25 cellular contexts compared by ENCODE assay signal in the genomic region with DNA sequence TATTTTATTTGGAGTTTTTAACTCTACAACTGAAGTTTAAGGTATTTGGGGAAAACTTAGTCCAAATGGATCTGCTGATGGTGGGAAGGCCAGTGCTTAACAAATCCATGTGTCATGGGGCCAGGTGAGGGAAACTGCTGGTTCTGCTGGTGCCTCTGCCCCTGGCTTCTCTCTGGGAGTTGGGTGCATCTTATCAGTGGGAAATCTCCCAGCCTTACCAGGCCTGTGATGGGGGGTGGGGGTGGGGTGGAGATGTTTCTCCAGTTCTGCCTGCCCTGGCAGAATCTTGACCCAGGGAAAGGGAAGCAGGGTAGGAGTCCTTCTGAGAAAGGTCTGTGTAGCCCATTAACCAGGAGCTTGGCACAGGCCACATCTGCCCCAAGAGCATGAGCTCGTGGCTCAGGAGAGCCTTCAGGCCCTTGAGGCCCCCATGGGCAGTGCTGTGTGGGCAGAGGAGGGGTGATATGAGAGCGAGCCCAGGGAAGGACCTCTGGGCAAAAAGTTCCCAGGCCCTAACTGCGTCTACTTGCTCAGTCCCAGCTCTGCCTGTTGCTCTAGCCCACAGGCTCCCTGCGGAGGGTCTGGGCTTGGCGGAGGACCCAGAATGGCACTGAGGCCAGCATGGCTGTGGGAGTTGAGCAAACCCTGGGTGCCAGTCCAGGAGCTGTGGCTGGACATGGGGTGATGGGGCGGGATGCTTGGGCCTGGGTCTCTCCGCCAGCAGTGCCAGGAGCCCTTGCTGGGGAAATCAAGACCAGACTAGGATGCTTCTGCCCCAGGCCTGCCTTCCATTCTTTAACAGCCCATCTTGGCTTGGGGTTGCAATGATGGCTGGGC. TPM values are rescaled to one million over a fixed set of nuclear protein-coding genes. Genes with fewer than 3 reads are reported as not detected.
DNase-seq lines count a peak whose midpoint lies in the region; ATAC-seq and TF ChIP-seq lines count a peak whose summit lies in the region.
"Had no signal": no experiment of that assay in that cellular context is flagged by ENCODE, and none has a peak within 500 bp of the region (broad histone marks: within the 10 kb centered on the region; RNA-seq: fewer than 3 reads in every experiment).

No MANE protein-coding gene starts in this region.

- H3K27me3 Mint-ChIP-seq in activated CD4-positive, alpha-beta memory T cell treated with anti-CD3 and anti-CD28 coated beads, Interleukin-2, amount 10 ng/mL, durations not matched to agents 7 days and 5 days: no peaks in the 10 kb centered on the region
- H3K27me3 Mint-ChIP-seq in activated CD4-positive, alpha-beta memory T cell treated with anti-CD3 and anti-CD28 coated beads for 36 hours: no peaks in the 10 kb centered on the region
- H3K27me3 Mint-ChIP-seq in H9 (ENCODE audit: low read depth): peaks cover 3% of the 10 kb centered on the region
- no peaks in the 10 kb centered on the region for H3K27me3 Mint-ChIP-seq in dendritic cell treated with granulocyte-macrophage colony-stimulating factor and Interleukin-4, amounts not matched to agents 40 ng/mL and 50 ng/mL, for 4 days
- H3K27me3 Mint-ChIP-seq in CD8-positive, alpha-beta memory T cell: no peaks in the 10 kb centered on the region
- H3K27me3 Mint-ChIP-seq: activated T-cell treated with anti-CD3 and anti-CD28 coated beads, Interleukin-2, amount 50 U/mL, for 24 hours; natural killer cell treated with Interleukin-12 subunit alpha and Interleukin-12 subunit beta and Interleukin-15 and Interleukin-18, amount 100 ng/mL, for 72 hours had no signal

- no peak overlapping the region for H4K5ac ChIP-seq in H9 (ENCODE audit: insufficient read length, low read depth, low read length)

- H2BK15ac ChIP-seq in H9 (ENCODE audit: low read depth, low read length) (no peak overlapping the region), neuronal stem cell (ENCODE audit: low read length) (no peak overlapping the region)

- H3K56ac ChIP-seq in H9 (ENCODE audit: insufficient read length, low read depth, low read length): no peak overlapping the region

- H3K14ac ChIP-seq in H9 (ENCODE audit: insufficient read depth, low read length) (no peak overlapping the region), neuronal stem cell (ENCODE audit: low read length) (no peak overlapping the region)

- H3K9me3 ChIP-seq in H9 (ENCODE audit: control insufficient read depth, low read depth, low read length) (no peaks in the 10 kb centered on the region), neuronal stem cell (replicated peaks in 1 of 2; ENCODE audit: control insufficient read depth in 2 of 2, insufficient read depth in 1 of 2, low read depth in 1 of 2, low read length in 2 of 2) (no peaks in the 10 kb centered on the region)
- H3K9me3 ChIP-seq in CD8-positive, alpha-beta memory T cell (ENCODE audit: low read length): no peaks in the 10 kb centered on the region
- H3K9me3 ChIP-seq: A549, BE2C, left lung had no signal

- H4K20me1 ChIP-seq in H9 (ENCODE audit: control insufficient read depth, insufficient read depth, insufficient read length): no peaks in the 10 kb centered on the region

- H3K4me2 ChIP-seq in H9 (ENCODE audit: insufficient read depth, insufficient read length, low read length) (no peak overlapping the region), neuronal stem cell (ENCODE audit: insufficient read depth, low read length, poor library complexity, severe bottlenecking) (no peak overlapping the region)
- H3K4me2 ChIP-seq: A549 had no signal

- H3K4ac ChIP-seq in H9 (ENCODE audit: low read depth, low read length) (no peak overlapping the region), neuronal stem cell (ENCODE audit: low read length) (no peak overlapping the region)

- CTCF ChIA-PET in activated CD4-positive, alpha-beta memory T cell treated with anti-CD3 and anti-CD28 coated beads, Interleukin-2, amount 10 ng/mL, durations not matched to agents 7 days and 5 days (lab: Charles Lee): no interaction called here
- CTCF ChIA-PET in activated CD4-positive, alpha-beta memory T cell treated with anti-CD3 and anti-CD28 coated beads for 36 hours (lab: Charles Lee): interaction anchor here (1.1 kb wide), 1 partner anchor 69 kb away, joined by 6 read pairs; no protein-coding TSS in a partner anchor
- CTCF ChIA-PET in CD8-positive, alpha-beta memory T cell (lab: Charles Lee): no interaction called here

- H2AFZ ChIP-seq in H9 (ENCODE audit: low read length): no peak overlapping the region
- H2AFZ ChIP-seq in neuronal stem cell (ENCODE audit: low read length): no peak overlapping the region
- H2AFZ ChIP-seq: GM23248 had no signal

- no peak for ATAC-seq in GM18498 (IDR thresholded peaks at IDR 0.05; ENCODE audit: unreplicated experiment)
- ATAC-seq in HG02763 (IDR thresholded peaks at IDR 0.05; ENCODE audit: unreplicated experiment): no peak
- ATAC-seq: A549; left lung; natural killer cell treated with Interleukin-12 subunit alpha and Interleukin-12 subunit beta and Interleukin-15 and Interleukin-18, amount 100 ng/mL, for 72 hours; sciatic nerve had no signal

- H3K4me1 ChIP-seq in H9 (ENCODE audit: insufficient read depth, low read length) (no peaks in the 10 kb centered on the region), neuronal stem cell (ENCODE audit: control insufficient read depth in 2 of 2, insufficient read depth in 1 of 2, low read depth in 1 of 2, low read length in 2 of 2) (peaks cover 0 to 4% of the 10 kb centered on the region in 2 donors)
- H3K4me1 ChIP-seq in CD8-positive, alpha-beta memory T cell (ENCODE audit: insufficient read depth, low read length): peaks cover 9% of the 10 kb centered on the region
- H3K4me1 ChIP-seq: A549 had no signal

- H3K4me1 Mint-ChIP-seq in activated CD4-positive, alpha-beta memory T cell treated with anti-CD3 and anti-CD28 coated beads, Interleukin-2, amount 10 ng/mL, durations not matched to agents 7 days and 5 days: peaks cover 33% of the 10 kb centered on the region
- H3K4me1 Mint-ChIP-seq in activated CD4-positive, alpha-beta memory T cell treated with anti-CD3 and anti-CD28 coated beads for 36 hours (ENCODE audit: low read depth): peaks cover 26% of the 10 kb centered on the region
- peaks cover 13 to 17% of the 10 kb centered on the region in 2 experiments for H3K4me1 Mint-ChIP-seq in H9
- H3K4me1 Mint-ChIP-seq in dendritic cell treated with granulocyte-macrophage colony-stimulating factor and Interleukin-4, amounts not matched to agents 40 ng/mL and 50 ng/mL, for 4 days (ENCODE audit: low read depth): peaks cover 100% of the 10 kb centered on the region
- peaks cover 8 to 24% (median 21%) of the 10 kb centered on the region in 3 donors for H3K4me1 Mint-ChIP-seq in CD8-positive, alpha-beta memory T cell

- WGBS in H9 (ENCODE audit: extremely low coverage, insufficient read length, low lambda C conversion rate): no CpG with 5 or more reads among the region's 7 CpGs
- WGBS in neuronal stem cell (ENCODE audit: extremely low coverage in 2 of 2, insufficient read length in 2 of 2, insufficient replicate concordance in 1 of 2), 2 donors: no CpG with 5 or more reads among the region's 7 CpGs

- no peak overlapping the region for H3K9ac ChIP-seq in H9 (ENCODE audit: extremely low read depth, insufficient read length, low read length)
- H3K9ac ChIP-seq in neuronal stem cell (ENCODE audit: low read depth, low read length, poor library complexity): no peak overlapping the region
- H3K9ac ChIP-seq: GM23248 had no signal

- no peak overlapping the region for H2BK20ac ChIP-seq in H9 (ENCODE audit: low read depth, low read length, poor library complexity, severe bottlenecking)

- no peak overlapping the region for H2BK12ac ChIP-seq in H9 (ENCODE audit: insufficient read length, low read depth, low read length)
- no peak overlapping the region for H2BK12ac ChIP-seq in neuronal stem cell (ENCODE audit: low read length)

- H3K23ac ChIP-seq in H9 (ENCODE audit: insufficient read length, low read depth, low read length) (no peak overlapping the region), neuronal stem cell (ENCODE audit: low read depth, low read length, poor library complexity) (no peak overlapping the region)

- H3K9me3 Mint-ChIP-seq in activated CD4-positive, alpha-beta memory T cell treated with anti-CD3 and anti-CD28 coated beads, Interleukin-2, amount 10 ng/mL, durations not matched to agents 7 days and 5 days: no peaks in the 10 kb centered on the region
- no peaks in the 10 kb centered on the region for H3K9me3 Mint-ChIP-seq in activated CD4-positive, alpha-beta memory T cell treated with anti-CD3 and anti-CD28 coated beads for 36 hours
- H3K9me3 Mint-ChIP-seq in H9: no peaks in the 10 kb centered on the region
- H3K9me3 Mint-ChIP-seq in dendritic cell treated with granulocyte-macrophage colony-stimulating factor and Interleukin-4, amounts not matched to agents 40 ng/mL and 50 ng/mL, for 4 days: no peaks in the 10 kb centered on the region
- no peaks in the 10 kb centered on the region for H3K9me3 Mint-ChIP-seq in CD8-positive, alpha-beta memory T cell
- H3K9me3 Mint-ChIP-seq: activated naive CD4-positive, alpha-beta T cell treated with anti-CD3 and anti-CD28 coated beads for 36 hours; activated T-cell treated with anti-CD3 and anti-CD28 coated beads, Interleukin-2, amount 50 U/mL, for 24 hours; natural killer cell treated with Interleukin-12 subunit alpha and Interleukin-12 subunit beta and Interleukin-15 and Interleukin-18, amount 100 ng/mL, for 72 hours had no signal

- H2AK5ac ChIP-seq in H9 (ENCODE audit: insufficient read length, low read length) (no peak overlapping the region), neuronal stem cell (ENCODE audit: low read depth, low read length) (peak overlapping the region; percentile 28)

- H4K8ac ChIP-seq in H9 (replicated peaks; ENCODE audit: insufficient read length, low read depth, low read length) (no peak overlapping the region), neuronal stem cell (ENCODE audit: low read depth, low read length) (no peak overlapping the region)

- no peak overlapping the region for H3K18ac ChIP-seq in H9 (ENCODE audit: insufficient read length, low read depth, low read length)
- no peak overlapping the region for H3K18ac ChIP-seq in neuronal stem cell (ENCODE audit: low read length)

- no peak overlapping the region for H3K27ac ChIP-seq in H9 (ENCODE audit: insufficient read length, low read depth, low read length)
- no peak overlapping the region for H3K27ac ChIP-seq in neuronal stem cell (replicated peaks; ENCODE audit: low read length)
- H3K27ac ChIP-seq in CD8-positive, alpha-beta memory T cell (ENCODE audit: low read depth, low read length): no peak overlapping the region
- H3K27ac ChIP-seq: A549, GM23248, left lung, SK-N-MC had no signal

- H3K79me1 ChIP-seq in H9 (ENCODE audit: insufficient read depth, low read depth, low read length, poor library complexity, severe bottlenecking) (no peaks in the 10 kb centered on the region), neuronal stem cell (ENCODE audit: low read depth, low read length) (no peaks in the 10 kb centered on the region)

- no peak overlapping the region for H3K4me3 Mint-ChIP-seq in activated CD4-positive, alpha-beta memory T cell treated with anti-CD3 and anti-CD28 coated beads, Interleukin-2, amount 10 ng/mL, durations not matched to agents 7 days and 5 days
- H3K4me3 Mint-ChIP-seq in activated CD4-positive, alpha-beta memory T cell treated with anti-CD3 and anti-CD28 coated beads for 36 hours: no peak overlapping the region
- no peak overlapping the region for H3K4me3 Mint-ChIP-seq in H9
- no peak overlapping the region for H3K4me3 Mint-ChIP-seq in dendritic cell treated with granulocyte-macrophage colony-stimulating factor and Interleukin-4, amounts not matched to agents 40 ng/mL and 50 ng/mL, for 4 days
- peak overlapping the region in 1 of 7 donors; percentile 6 for H3K4me3 Mint-ChIP-seq in CD8-positive, alpha-beta memory T cell
- H3K4me3 Mint-ChIP-seq: activated naive CD4-positive, alpha-beta T cell treated with anti-CD3 and anti-CD28 coated beads for 36 hours; activated T-cell treated with anti-CD3 and anti-CD28 coated beads, Interleukin-2, amount 50 U/mL, for 24 hours; natural killer cell treated with Interleukin-12 subunit alpha and Interleukin-12 subunit beta and Interleukin-15 and Interleukin-18, amount 100 ng/mL, for 72 hours had no signal

- intact Hi-C loops in activated CD4-positive, alpha-beta memory T cell treated with anti-CD3 and anti-CD28 coated beads for 36 hours (cut with micrococcal nuclease): no loop called here
- intact Hi-C loops in dendritic cell treated with granulocyte-macrophage colony-stimulating factor and Interleukin-4, amounts not matched to agents 40 ng/mL and 50 ng/mL, for 4 days (cut with micrococcal nuclease): no loop called here

- no peak overlapping the region for H2BK5ac ChIP-seq in H9 (ENCODE audit: insufficient read length, low read length)
- H2BK5ac ChIP-seq in neuronal stem cell (ENCODE audit: low read length): no peak overlapping the region

- no peaks in the 10 kb centered on the region for H3K36me3 Mint-ChIP-seq in activated CD4-positive, alpha-beta memory T cell treated with anti-CD3 and anti-CD28 coated beads, Interleukin-2, amount 10 ng/mL, durations not matched to agents 7 days and 5 days (ENCODE audit: low read depth)
- peaks cover 4% of the 10 kb centered on the region for H3K36me3 Mint-ChIP-seq in activated CD4-positive, alpha-beta memory T cell treated with anti-CD3 and anti-CD28 coated beads for 36 hours
- H3K36me3 Mint-ChIP-seq in H9 (ENCODE audit: insufficient read depth in 1 of 3, low read depth in 3 of 3): peaks cover 10 to 23% (median 15%) of the 10 kb centered on the region in 3 experiments; a peak in 6 of 7 replicates
- peaks cover 90% of the 10 kb centered on the region for H3K36me3 Mint-ChIP-seq in dendritic cell treated with granulocyte-macrophage colony-stimulating factor and Interleukin-4, amounts not matched to agents 40 ng/mL and 50 ng/mL, for 4 days (ENCODE audit: low read depth)
- H3K36me3 Mint-ChIP-seq in CD8-positive, alpha-beta memory T cell: peaks cover 0 to 28% (median 8%) of the 10 kb centered on the region in 3 donors
- H3K36me3 Mint-ChIP-seq: natural killer cell treated with Interleukin-12 subunit alpha and Interleukin-12 subunit beta and Interleukin-15 and Interleukin-18, amount 100 ng/mL, for 72 hours had no signal

- no peak overlapping the region for H3T11ph ChIP-seq in H9 (ENCODE audit: low read length)

- H3K79me2 ChIP-seq in H9 (ENCODE audit: insufficient read depth, low read length): no peaks in the 10 kb centered on the region

- peak overlapping the region in 1 of 2 donors; percentile 9 for H3K4me3 ChIP-seq in neuronal stem cell (ENCODE audit: low read length in 2 of 2)
- H3K4me3 ChIP-seq in CD8-positive, alpha-beta memory T cell (ENCODE audit: low read length): no peak overlapping the region
- H3K4me3 ChIP-seq: A549, GM23248, left lung, SK-N-MC had no signal

- H3K27ac Mint-ChIP-seq in activated CD4-positive, alpha-beta memory T cell treated with anti-CD3 and anti-CD28 coated beads, Interleukin-2, amount 10 ng/mL, durations not matched to agents 7 days and 5 days: no peak overlapping the region
- H3K27ac Mint-ChIP-seq in activated CD4-positive, alpha-beta memory T cell treated with anti-CD3 and anti-CD28 coated beads for 36 hours: no peak overlapping the region
- peak overlapping the region in 1 of 3 experiments; percentile 44; a peak in 1 of 7 replicates for H3K27ac Mint-ChIP-seq in H9
- H3K27ac Mint-ChIP-seq in dendritic cell treated with granulocyte-macrophage colony-stimulating factor and Interleukin-4, amounts not matched to agents 40 ng/mL and 50 ng/mL, for 4 days: peak overlapping the region; percentile 31
- peak overlapping the region in 2 of 8 donors; percentile 57 to 82 for H3K27ac Mint-ChIP-seq in CD8-positive, alpha-beta memory T cell
- H3K27ac Mint-ChIP-seq: activated naive CD4-positive, alpha-beta T cell treated with anti-CD3 and anti-CD28 coated beads for 36 hours; natural killer cell treated with Interleukin-12 subunit alpha and Interleukin-12 subunit beta and Interleukin-15 and Interleukin-18, amount 100 ng/mL, for 72 hours had no signal

- POLR2A ChIA-PET in activated CD4-positive, alpha-beta memory T cell treated with anti-CD3 and anti-CD28 coated beads, Interleukin-2, amount 10 ng/mL, durations not matched to agents 7 days and 5 days (lab: Charles Lee): interaction anchor here (1.8 kb wide), 1 partner anchor 11 kb away, joined by 6 read pairs; no protein-coding TSS in a partner anchor
- POLR2A ChIA-PET in activated CD4-positive, alpha-beta memory T cell treated with anti-CD3 and anti-CD28 coated beads for 36 hours (lab: Charles Lee): no interaction called here
- POLR2A ChIA-PET in CD8-positive, alpha-beta memory T cell (lab: Charles Lee): no interaction called here

- no peak overlapping the region for H4K91ac ChIP-seq in H9 (ENCODE audit: insufficient read length, low read depth, low read length)
- no peak overlapping the region for H4K91ac ChIP-seq in neuronal stem cell (ENCODE audit: low read depth, low read length, poor library complexity)

- no peak overlapping the region for H2BK120ac ChIP-seq in H9 (ENCODE audit: low read depth, low read length, poor library complexity, severe bottlenecking)
- H2BK120ac ChIP-seq in neuronal stem cell (ENCODE audit: low read depth, low read length): no peak overlapping the region

- no peaks in the 10 kb centered on the region for H3K27me3 ChIP-seq in H9 (ENCODE audit: insufficient read depth, low read length)
- no peaks in the 10 kb centered on the region for H3K27me3 ChIP-seq in neuronal stem cell (ENCODE audit: control insufficient read depth in 3 of 3, insufficient read depth in 3 of 3, low read depth in 1 of 3, low read length in 3 of 3)
- no peaks in the 10 kb centered on the region for H3K27me3 ChIP-seq in CD8-positive, alpha-beta memory T cell (ENCODE audit: insufficient read depth, low read length, poor library complexity, severe bottlenecking)
- H3K27me3 ChIP-seq: BE2C, left lung had no signal

- H3K23me2 ChIP-seq in H9 (ENCODE audit: insufficient read length, low read depth, low read length, poor library complexity, severe bottlenecking): no peaks in the 10 kb centered on the region

- DNase-seq in activated CD4-positive, alpha-beta memory T cell treated with anti-CD3 and anti-CD28 coated beads, Interleukin-2, amount 10 ng/mL, durations not matched to agents 7 days and 5 days: peak; percentile 12
- DNase-seq in activated CD4-positive, alpha-beta memory T cell treated with anti-CD3 and anti-CD28 coated beads for 36 hours: no peak
- DNase-seq in H9 (peak; percentile 21), neuronal stem cell (ENCODE audit: low spot score) (no peak)
- DNase-seq in CD8-positive, alpha-beta memory T cell: no peak
- DNase-seq: activated CD4-positive, alpha-beta T cell treated with anti-CD3 and anti-CD28 coated beads, Interleukin-2, amount 50 U/mL, for 4 hours; activated naive CD4-positive, alpha-beta T cell treated with anti-CD3 and anti-CD28 coated beads for 36 hours; activated T-cell treated with anti-CD3 and anti-CD28 coated beads, Interleukin-2, amount 50 U/mL, for 24 hours; BE2C; central memory CD4-positive, alpha-beta T cell; DMS79 treated with DMSO at 0.1 percent for 48 hours; erythroblast; foreskin fibroblast; GM23248 had no signal

- H3K36me3 ChIP-seq in neuronal stem cell (replicated peaks in 1 of 2; ENCODE audit: control insufficient read depth in 2 of 2, insufficient read depth in 2 of 2, low read length in 2 of 2): peaks cover 21 to 90% of the 10 kb centered on the region in 2 donors
- no peaks in the 10 kb centered on the region for H3K36me3 ChIP-seq in CD8-positive, alpha-beta memory T cell (ENCODE audit: insufficient read depth, low read length)

- no peak for TF ChIP-seq CTCF in H9 (conservative IDR thresholded peaks at IDR 0.05)

RNA-seq across cellular contexts. Expression of gene VASH1, which starts 18.2 kb away (rescaled TPM):
- total RNA-seq in activated CD4-positive, alpha-beta memory T cell treated with anti-CD3 and anti-CD28 coated beads, Interleukin-2, amount 10 ng/mL, durations not matched to agents 7 days and 5 days: 1 to 10 TPM; 2.5 to 2.6 TPM
- 1 to 10 TPM; 6.1 TPM for total RNA-seq in activated CD4-positive, alpha-beta memory T cell treated with anti-CD3 and anti-CD28 coated beads for 36 hours
- 5.8 and 6.2 TPM in 2 replicates for total RNA-seq in H9 (2021)
- 29.4 TPM for polyA plus RNA-seq in neuronal stem cell (2013, experiment 1 of 2)
- 30.2 TPM for polyA plus RNA-seq in neuronal stem cell (2013, experiment 2 of 2)
- total RNA-seq in CD8-positive, alpha-beta memory T cell: 1 to 10 TPM; 5.7 to 6.3 TPM
- 1.4 TPM for polyA plus RNA-seq in CD8-positive, alpha-beta memory T cell

RNA-seq across cellular contexts. Expression of gene ANGEL1, which starts 33.2 kb away (rescaled TPM):
- 10 to 100 TPM in 1 of 2 experiments, 1 to 10 TPM in 1; 9.9 to 11.0 TPM for total RNA-seq in activated CD4-positive, alpha-beta memory T cell treated with anti-CD3 and anti-CD28 coated beads, Interleukin-2, amount 10 ng/mL, durations not matched to agents 7 days and 5 days
- total RNA-seq in activated CD4-positive, alpha-beta memory T cell treated with anti-CD3 and anti-CD28 coated beads for 36 hours: 10 to 100 TPM; 14.6 to 15.9 TPM
- total RNA-seq in H9 (2021): 21.5 TPM in 2 replicates
- 14.7 TPM for polyA plus RNA-seq in neuronal stem cell (2013, experiment 1 of 2)
- polyA plus RNA-seq in neuronal stem cell (2013, experiment 2 of 2): 13.5 TPM
- 10 to 100 TPM; 16.0 to 17.1 TPM for total RNA-seq in CD8-positive, alpha-beta memory T cell
- 19.7 TPM for polyA plus RNA-seq in CD8-positive, alpha-beta memory T cell

RNA-seq across cellular contexts. Expression of gene LRRC74A, which starts 46.8 kb away (rescaled TPM):
- total RNA-seq in activated CD4-positive, alpha-beta memory T cell treated with anti-CD3 and anti-CD28 coated beads, Interleukin-2, amount 10 ng/mL, durations not matched to agents 7 days and 5 days: not detected
- not detected for total RNA-seq in activated CD4-positive, alpha-beta memory T cell treated with anti-CD3 and anti-CD28 coated beads for 36 hours
- not detected in 2 replicates for total RNA-seq in H9 (2021)
- polyA plus RNA-seq in neuronal stem cell (2013, experiment 1 of 2): not detected
- polyA plus RNA-seq in neuronal stem cell (2013, experiment 2 of 2): not detected
- not detected for total RNA-seq in CD8-positive, alpha-beta memory T cell
- polyA plus RNA-seq in CD8-positive, alpha-beta memory T cell: not detected
- total RNA-seq: activated naive CD4-positive, alpha-beta T cell treated with anti-CD3 and anti-CD28 coated beads for 36 hours; GM23248; left lung; MCF 10A; mononuclear cell; natural killer cell treated with Interleukin-12 subunit alpha and Interleukin-12 subunit beta and Interleukin-15 and Interleukin-18, amount 100 ng/mL, for 72 hours; sciatic nerve; ureter had no signal
- polyA plus RNA-seq: A549, GM23248 had no signal

Comparison
In these comparisons a context has a peak if more than half of its experiments do, and no peak if none do; other contexts are left out.
1. DNase-seq: peak in activated CD4-positive, alpha-beta memory T cell treated with anti-CD3 and anti-CD28 coated beads, Interleukin-2, amount 10 ng/mL, durations not matched to agents 7 days and 5 days (single experiment) and H9 (single experiment); none in activated CD4-positive, alpha-beta memory T cell treated with anti-CD3 and anti-CD28 coated beads for 36 hours (single experiment), neuronal stem cell (single experiment) and CD8-positive, alpha-beta memory T cell (0 of 5).